16 cellular contexts compared by ENCODE assay signal in genomic region chr1:107389410-107390075, GRCh38.
DNase-seq lines count a peak whose midpoint lies in the region; ATAC-seq lines count a peak whose summit lies in the region.
"Had no signal": no experiment of that assay in that cellular context is flagged by ENCODE, and none has a peak within 500 bp of the region (broad histone marks: within the 10 kb centered on the region; RNA-seq: fewer than 3 reads in every experiment).

No MANE protein-coding gene starts in this region.

- DNase-seq in GM04503 (ENCODE audit: low read depth) (peak; percentile 9), germinal center (ENCODE audit: low spot score) (peak; percentile 6), EL (no peak), NAMALWA (ENCODE audit: low spot score) (no peak)
- no peak for DNase-seq in activated CD4-positive, CD25-positive, alpha-beta regulatory T cell treated with anti-CD3 and anti-CD28 coated beads, Interleukin-2, amount 50 U/mL, for 72 hours
- DNase-seq: activated CD8-positive, alpha-beta memory T cell treated with anti-CD3 and anti-CD28 coated beads, Interleukin-2, amount 50 U/mL, for 4 hours; activated naive CD4-positive, alpha-beta T cell treated with anti-CD3 and anti-CD28 coated beads, Interleukin-2, amount 50 U/mL, for 16 hours; DMS79 treated with DMSO at 0.1 percent for 48 hours; KBM-7; NCI-H146; NCI-H524 treated with DMSO at 0.1 percent for 48 hours; SW 1271; transverse colon had no signal

- peak; percentile 88 for ATAC-seq in GM21360 (IDR thresholded peaks at IDR 0.05; ENCODE audit: unreplicated experiment)
- peak; percentile 80 for ATAC-seq in HG03442 (IDR thresholded peaks at IDR 0.05; ENCODE audit: unreplicated experiment)
- no peak for ATAC-seq in GM18520 (IDR thresholded peaks at IDR 0.05; ENCODE audit: unreplicated experiment)

Comparison
In these comparisons a context has a peak if more than half of its experiments do, and no peak if none do; other contexts are left out.
1. DNase-seq: peak in GM04503 (single experiment) and germinal center (single experiment); none in activated CD4-positive, CD25-positive, alpha-beta regulatory T cell treated with anti-CD3 and anti-CD28 coated beads, Interleukin-2, amount 50 U/mL, for 72 hours (single experiment), EL (single experiment) and NAMALWA (single experiment).